ENCODE assay signal across 1 cellular context in the genomic region with DNA sequence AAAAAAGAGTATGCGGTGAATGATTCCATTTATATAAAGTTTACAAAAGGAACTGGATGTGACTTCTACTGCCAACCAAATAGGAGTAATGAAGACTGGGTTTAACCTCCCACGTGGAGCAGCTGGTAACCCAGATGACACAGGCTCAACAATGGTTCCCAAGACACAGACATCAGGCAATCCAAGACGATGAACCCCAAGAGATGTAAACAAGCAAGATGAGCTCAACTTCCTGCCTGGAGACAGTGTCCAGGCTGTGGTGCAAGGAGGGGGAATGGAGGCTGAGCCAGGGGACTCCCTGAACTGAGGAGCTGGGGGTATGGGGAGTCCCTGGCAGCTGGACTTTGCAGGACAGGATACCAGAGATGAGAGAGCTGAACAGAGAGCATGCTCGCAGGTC.
TF ChIP-seq lines count a peak whose summit lies in the region.

No MANE protein-coding gene starts in this region.

TF ChIP-seq in SK-N-SH, 30 proteins besides CTCF, POLR2A, EP300 and RAD21 (continued from another document):
- TF ChIP-seq, protein P1, sequence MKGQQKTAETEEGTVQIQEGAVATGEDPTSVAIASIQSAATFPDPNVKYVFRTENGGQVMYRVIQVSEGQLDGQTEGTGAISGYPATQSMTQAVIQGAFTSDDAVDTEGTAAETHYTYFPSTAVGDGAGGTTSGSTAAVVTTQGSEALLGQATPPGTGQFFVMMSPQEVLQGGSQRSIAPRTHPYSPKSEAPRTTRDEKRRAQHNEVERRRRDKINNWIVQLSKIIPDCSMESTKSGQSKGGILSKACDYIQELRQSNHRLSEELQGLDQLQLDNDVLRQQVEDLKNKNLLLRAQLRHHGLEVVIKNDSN (IDR thresholded peaks at IDR 0.05; ENCODE audit: borderline replicate concordance, low read depth), result no peak
- TF ChIP-seq TAF1 (IDR thresholded peaks at IDR 0.05; ENCODE audit: borderline replicate concordance, low read depth, low read length) (no peak), USF2 (IDR thresholded peaks at IDR 0.05; ENCODE audit: borderline replicate concordance, low read depth, low read length) (no peak), ZBTB33 (IDR thresholded peaks at IDR 0.05; ENCODE audit: borderline replicate concordance, low read depth) (no peak)
